ENCODE assay signal across 10 cellular contexts in genomic region chr6:167683028-167683862, GRCh38.
DNase-seq lines count a peak whose midpoint lies in the region; ATAC-seq and TF ChIP-seq lines count a peak whose summit lies in the region.
"Had no signal": no experiment of that assay in that cellular context is flagged by ENCODE, and none has a peak within 500 bp of the region (broad histone marks: within the 10 kb centered on the region; RNA-seq: fewer than 3 reads in every experiment).

No MANE protein-coding gene starts in this region.

- no peaks in the 10 kb centered on the region for H3F3A ChIP-seq in smooth muscle cell (ENCODE audit: low read depth)

- H3K27ac ChIP-seq in colonic mucosa (peak overlapping the region; percentile 23), smooth muscle cell (ENCODE audit: low read depth) (no peak overlapping the region)

- peak overlapping the region; percentile 25 for H3K4me2 ChIP-seq in smooth muscle cell

- DNase-seq in M059J (ENCODE audit: low read depth) (peak; percentile 74), colonic mucosa (peak; percentile 78), left kidney (ENCODE audit: low read depth, low spot score) (peak; percentile 66), smooth muscle cell (lab: John Stamatoyannopoulos, UW; ENCODE audit: unreplicated experiment) (no peak), 8988T (no peak), DMS153 treated with DMSO at 0.1 percent for 48 hours (lab: John Stamatoyannopoulos, UW; ENCODE audit: unreplicated experiment) (no peak)
- DNase-seq: H9 had no signal

- peak overlapping the region; percentile 22 to 57 for H3K9ac ChIP-seq in colonic mucosa (ENCODE audit: low read depth in 2 of 2, low read length in 2 of 2)
- no peak overlapping the region for H3K9ac ChIP-seq in smooth muscle cell (ENCODE audit: low read depth)

- no peaks in the 10 kb centered on the region for H4K20me1 ChIP-seq in smooth muscle cell (ENCODE audit: low read depth)

- no peak overlapping the region for H2AFZ ChIP-seq in smooth muscle cell (ENCODE audit: low read depth)

- H3K4me3 ChIP-seq in colonic mucosa, result no peak overlapping the region
- H3K4me3 ChIP-seq in smooth muscle cell, result no peak overlapping the region

- no peak for TF ChIP-seq CTCF in colonic mucosa (IDR thresholded peaks at IDR 0.05)
- no peak for TF ChIP-seq CTCF in smooth muscle cell (IDR thresholded peaks at IDR 0.05; ENCODE audit: borderline replicate concordance, insufficient read depth, poor library complexity, severe bottlenecking)

- WGBS in smooth muscle cell (ENCODE audit: low lambda C conversion rate), result 61% methylated on average over 19 of the region's 19 CpGs

- no peaks in the 10 kb centered on the region for H3K9me3 ChIP-seq in colonic mucosa
- H3K9me3 ChIP-seq in smooth muscle cell (replicated peaks; ENCODE audit: low read depth), result no peaks in the 10 kb centered on the region

- intact Hi-C loops in colonic mucosa (cut with DNase I), result no loop called here

- no peaks in the 10 kb centered on the region for H3K79me2 ChIP-seq in smooth muscle cell (ENCODE audit: low read depth)

- peaks cover 1% of the 10 kb centered on the region for H3K27me3 ChIP-seq in colonic mucosa
- no peaks in the 10 kb centered on the region for H3K27me3 ChIP-seq in smooth muscle cell (ENCODE audit: low read depth)

- H3K36me3 ChIP-seq in colonic mucosa, result no peaks in the 10 kb centered on the region
- H3K36me3 ChIP-seq in smooth muscle cell (ENCODE audit: low read depth), result no peaks in the 10 kb centered on the region

- ATAC-seq in HG02885 (IDR thresholded peaks at IDR 0.05; ENCODE audit: poor library complexity, unreplicated experiment) (no peak), HG03520 (IDR thresholded peaks at IDR 0.05; ENCODE audit: unreplicated experiment) (no peak)
- ATAC-seq: activated CD4-positive, CD25-positive, alpha-beta regulatory T cell treated with anti-CD3 and anti-CD28 coated beads, Interleukin-2, amount 50 U/mL, for 24 hours had no signal

- H3K4me1 ChIP-seq in colonic mucosa (peaks cover 6% of the 10 kb centered on the region), smooth muscle cell (ENCODE audit: low read depth) (peaks cover 5% of the 10 kb centered on the region)

Comparison
In these comparisons a context has a peak if more than half of its experiments do, and no peak if none do; other contexts are left out.
1. DNase-seq: peak in M059J (single experiment), colonic mucosa (single experiment) and left kidney (single experiment); none in smooth muscle cell (single experiment), 8988T (single experiment) and DMS153 treated with DMSO at 0.1 percent for 48 hours (single experiment).